Comparison of ENCODE assay signal across 9 cellular contexts in the genomic region with DNA sequence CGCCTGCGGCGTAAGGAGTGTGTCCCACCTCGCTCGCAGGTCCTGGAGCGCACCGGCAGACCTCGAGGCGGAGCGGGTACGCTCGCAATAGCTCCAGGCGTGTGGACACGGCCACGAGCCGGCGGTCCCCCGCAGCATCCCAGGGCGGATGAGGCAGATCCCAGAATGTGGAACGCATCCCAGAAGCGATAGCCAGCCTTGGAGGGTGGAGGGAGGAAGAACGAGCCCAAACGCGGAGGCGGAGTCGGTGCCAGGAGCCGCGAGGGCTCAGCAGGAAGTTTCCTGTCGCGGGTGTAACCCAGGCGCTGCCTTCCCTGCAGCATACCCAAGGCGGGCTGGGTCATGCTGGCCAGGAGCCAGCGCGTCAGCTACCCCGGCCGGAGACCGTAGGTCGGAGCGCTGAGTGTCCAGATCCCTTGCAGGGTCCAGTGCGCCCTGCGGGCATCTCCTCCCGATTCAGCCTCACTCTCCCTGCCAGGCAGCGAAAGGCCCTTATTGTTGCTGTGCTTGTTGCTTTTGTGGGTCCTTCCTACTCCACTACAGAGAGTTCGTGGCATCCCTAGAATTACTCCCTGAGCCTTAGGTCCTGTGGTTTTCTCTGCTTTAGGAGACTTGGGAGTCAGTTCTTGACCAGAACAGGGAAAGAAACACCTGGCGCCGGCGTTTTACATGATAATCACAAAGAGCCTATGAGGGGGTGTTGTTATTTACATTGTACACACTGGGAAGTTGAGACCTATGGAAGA. TPM values are rescaled to one million over a fixed set of nuclear protein-coding genes. Genes with fewer than 3 reads are reported as not detected.
DNase-seq lines count a peak whose midpoint lies in the region; ATAC-seq and TF ChIP-seq lines count a peak whose summit lies in the region.
"Had no signal": no experiment of that assay in that cellular context is flagged by ENCODE, and none has a peak within 500 bp of the region (broad histone marks: within the 10 kb centered on the region; RNA-seq: fewer than 3 reads in every experiment).

No MANE protein-coding gene starts in this region.

- peak overlapping the region; percentile 82 for H3K4me3 Mint-ChIP-seq in GM23338
- peak overlapping the region; percentile 79 for H3K4me3 Mint-ChIP-seq in T-helper 1 cell treated with Interleukin-12 subunit alpha and Interleukin-12 subunit beta and Interleukin-4 antibody, amounts not matched to agents 30 μg/mL and 1 μg/mL, for 36 hours
- H3K4me3 Mint-ChIP-seq in central memory CD8-positive, alpha-beta T cell, result peak overlapping the region; percentile 78

- peak overlapping the region; percentile 62; the same call in 1 of the 2 replicates for H3K27ac ChIP-seq in GM23338 (ENCODE audit: low read depth)

- H3K36me3 ChIP-seq in GM23338 (ENCODE audit: insufficient read depth) (no peaks in the 10 kb centered on the region), kidney epithelial cell (ENCODE audit: control insufficient read depth, insufficient read depth, low read length) (no peaks in the 10 kb centered on the region)

- no peaks in the 10 kb centered on the region for H3K79me2 ChIP-seq in GM23338 (replicated peaks; ENCODE audit: insufficient read depth)

- peaks cover 10% of the 10 kb centered on the region for H3F3A ChIP-seq in GM23338 (replicated peaks; ENCODE audit: low read depth)

- H3K9me2 ChIP-seq in GM23338 (ENCODE audit: insufficient read depth), result no peaks in the 10 kb centered on the region

- peaks cover 13% of the 10 kb centered on the region for H3K27me3 Mint-ChIP-seq in GM23338 (ENCODE audit: insufficient read depth, low read depth, poor library complexity)
- no peaks in the 10 kb centered on the region for H3K27me3 Mint-ChIP-seq in T-helper 1 cell treated with Interleukin-12 subunit alpha and Interleukin-12 subunit beta and Interleukin-4 antibody, amounts not matched to agents 30 μg/mL and 1 μg/mL, for 36 hours (ENCODE audit: low read depth)
- peaks cover 29% of the 10 kb centered on the region for H3K27me3 Mint-ChIP-seq in central memory CD8-positive, alpha-beta T cell

- no peaks in the 10 kb centered on the region for H3K9me3 Mint-ChIP-seq in GM23338
- no peaks in the 10 kb centered on the region for H3K9me3 Mint-ChIP-seq in T-helper 1 cell treated with Interleukin-12 subunit alpha and Interleukin-12 subunit beta and Interleukin-4 antibody, amounts not matched to agents 30 μg/mL and 1 μg/mL, for 36 hours
- no peaks in the 10 kb centered on the region for H3K9me3 Mint-ChIP-seq in central memory CD8-positive, alpha-beta T cell

- no peaks in the 10 kb centered on the region; the same call in 2 of the 3 replicates for H3K36me3 Mint-ChIP-seq in GM23338 (ENCODE audit: low read depth)
- no peaks in the 10 kb centered on the region for H3K36me3 Mint-ChIP-seq in T-helper 1 cell treated with Interleukin-12 subunit alpha and Interleukin-12 subunit beta and Interleukin-4 antibody, amounts not matched to agents 30 μg/mL and 1 μg/mL, for 36 hours (ENCODE audit: low read depth)
- H3K36me3 Mint-ChIP-seq in central memory CD8-positive, alpha-beta T cell (ENCODE audit: insufficient read depth), result no peaks in the 10 kb centered on the region

- H2AFZ ChIP-seq in GM23338, result peak overlapping the region; percentile 78

- H4K20me1 ChIP-seq in GM23338 (replicated peaks; ENCODE audit: insufficient read depth), result no peaks in the 10 kb centered on the region

- ATAC-seq in GM23338 (peak; percentile 79), GM19452 (IDR thresholded peaks at IDR 0.05; ENCODE audit: unreplicated experiment) (no peak), GM21717 (IDR thresholded peaks at IDR 0.05; ENCODE audit: unreplicated experiment) (no peak)
- no peak for ATAC-seq in central memory CD8-positive, alpha-beta T cell (replicated peaks; ENCODE audit: extremely low read depth, poor library complexity, severe bottlenecking)

- H3K27me3 ChIP-seq in GM23338 (ENCODE audit: insufficient read depth) (no peaks in the 10 kb centered on the region), kidney epithelial cell (ENCODE audit: control insufficient read depth, insufficient read depth, low read length) (peaks cover 5% of the 10 kb centered on the region)

- H3K4me1 Mint-ChIP-seq in GM23338, result peaks cover 33% of the 10 kb centered on the region
- peaks cover 5% of the 10 kb centered on the region for H3K4me1 Mint-ChIP-seq in T-helper 1 cell treated with Interleukin-12 subunit alpha and Interleukin-12 subunit beta and Interleukin-4 antibody, amounts not matched to agents 30 μg/mL and 1 μg/mL, for 36 hours (ENCODE audit: low read depth)
- H3K4me1 Mint-ChIP-seq in central memory CD8-positive, alpha-beta T cell, result no peaks in the 10 kb centered on the region

- peak overlapping the region; percentile 79 for H3K4me2 ChIP-seq in GM23338

- peak overlapping the region; percentile 70; the same call in 1 of the 2 replicates for H3K27ac Mint-ChIP-seq in GM23338
- H3K27ac Mint-ChIP-seq in T-helper 1 cell treated with Interleukin-12 subunit alpha and Interleukin-12 subunit beta and Interleukin-4 antibody, amounts not matched to agents 30 μg/mL and 1 μg/mL, for 36 hours, result no peak overlapping the region
- H3K27ac Mint-ChIP-seq in central memory CD8-positive, alpha-beta T cell (ENCODE audit: low read depth), result no peak overlapping the region

- peaks cover 30% of the 10 kb centered on the region for H3K4me1 ChIP-seq in GM23338 (ENCODE audit: insufficient read depth)

- H3K4me3 ChIP-seq in GM23338 (peak overlapping the region; percentile 58), kidney epithelial cell (ENCODE audit: low read depth, low read length) (peak overlapping the region; percentile 44)

- no peak for TF ChIP-seq CTCF in GM23338 (conservative IDR thresholded peaks at IDR 0.05; ENCODE audit: low read depth in 2 of 2)
- no peak for TF ChIP-seq CTCF in kidney epithelial cell (IDR thresholded peaks at IDR 0.05; ENCODE audit: insufficient read depth, low read length, poor library complexity, severe bottlenecking)

- peak; percentile 73 for DNase-seq in GM23338 (ENCODE audit: low spot score)
- no peak for DNase-seq in central memory CD8-positive, alpha-beta T cell (ENCODE audit: low spot score in 2 of 2)
- DNase-seq in kidney epithelial cell (ENCODE audit: low read depth), result no peak
- DNase-seq in stimulated activated CD4-positive, alpha-beta T cell treated with anti-CD3 and anti-CD28 coated beads, Interleukin-4, amount 100 ng/mL, for 1 hour, result peak; percentile 33
- DNase-seq in cortex of kidney (lab: John Stamatoyannopoulos, UW), result no peak

TF ChIP-seq in GM23338, 12 proteins besides CTCF, POLR2A, EP300 and RAD21:
- TF ChIP-seq ZNF331 (CRISPR knock-in tag; IDR thresholded peaks at IDR 0.05; ENCODE audit: low read depth) (peak; percentile 71), CREB1 (CRISPR knock-in tag; IDR thresholded peaks at IDR 0.05; ENCODE audit: low read depth) (no peak)

RNA-seq across cellular contexts. Expression of a gene that starts 27.7 kb away (rescaled TPM):
- 0.08 and 0.17 TPM in 2 replicates for total RNA-seq in GM23338 (2014; rRNA removed; shearing (Covaris generic))
- polyA plus RNA-seq in GM23338 (2016; fragmentation: Nextera tagmentation; extraction: Ambion mirVana), result 0.23 and 0.40 TPM in 2 replicates
- total RNA-seq in kidney epithelial cell, result not detected in 2 replicates
- polyA plus RNA-seq: liver had no signal

RNA-seq across cellular contexts. Expression of a gene that starts 31.4 kb away (rescaled TPM):
- total RNA-seq in GM23338 (2014; rRNA removed; shearing (Covaris generic)), result 0.28 TPM in 1 of 2 replicates, not detected in the other
- polyA plus RNA-seq in GM23338 (2016; fragmentation: Nextera tagmentation; extraction: Ambion mirVana), result 0.09 and 0.10 TPM in 2 replicates
- not detected in 2 replicates for total RNA-seq in kidney epithelial cell

Comparison
In these comparisons a context has a peak if more than half of its experiments do, and no peak if none do; other contexts are left out.
1. DNase-seq: peak in GM23338 (single experiment) and stimulated activated CD4-positive, alpha-beta T cell treated with anti-CD3 and anti-CD28 coated beads, Interleukin-4, amount 100 ng/mL, for 1 hour (single experiment); none in central memory CD8-positive, alpha-beta T cell (0 of 2), kidney epithelial cell (single experiment) and cortex of kidney (single experiment).
2. Peak in every context shown above with its lines, with median percentiles within 50 percentile points of each other: H3K4me3 Mint-ChIP-seq.